Comparison of ENCODE assay signal across 10 cellular contexts in genomic region chr1:12438349-12438924, GRCh38.
A peak's percentile ranks its signal among the peaks of the same experiment; 100 is the strongest.
DNase-seq lines count a peak whose midpoint lies in the region; ATAC-seq and TF ChIP-seq lines count a peak whose summit lies in the region.
"Had no signal": no experiment of that assay in that cellular context is flagged by ENCODE, and none has a peak within 500 bp of the region (broad histone marks: within the 10 kb centered on the region; RNA-seq: fewer than 3 reads in every experiment).

No MANE protein-coding gene starts in this region.

- H3K9me3 ChIP-seq in mucosa of descending colon (no peaks in the 10 kb centered on the region), body of pancreas (no peaks in the 10 kb centered on the region), A673 (ENCODE audit: low read depth, low read length, poor library complexity, severe bottlenecking) (no peaks in the 10 kb centered on the region)

- H3K36me3 Mint-ChIP-seq in activated CD8-positive, alpha-beta memory T cell treated with anti-CD3 and anti-CD28 coated beads, Interleukin-2, amount 10 ng/mL, durations not matched to agents 7 days and 5 days: peaks cover 50% of the 10 kb centered on the region

- peaks cover 84% of the 10 kb centered on the region for H3K4me1 Mint-ChIP-seq in activated CD8-positive, alpha-beta memory T cell treated with anti-CD3 and anti-CD28 coated beads, Interleukin-2, amount 10 ng/mL, durations not matched to agents 7 days and 5 days

- H3K36me3 ChIP-seq in mucosa of descending colon (ENCODE audit: low read depth): no peaks in the 10 kb centered on the region
- H3K36me3 ChIP-seq in body of pancreas (replicated peaks in 1 of 2; ENCODE audit: insufficient read depth in 1 of 2, low read depth in 2 of 2): no peaks in the 10 kb centered on the region
- H3K36me3 ChIP-seq in A673 (ENCODE audit: insufficient read depth, low read length, poor library complexity, severe bottlenecking): no peaks in the 10 kb centered on the region

- H3K4me3 Mint-ChIP-seq in activated CD8-positive, alpha-beta memory T cell treated with anti-CD3 and anti-CD28 coated beads, Interleukin-2, amount 10 ng/mL, durations not matched to agents 7 days and 5 days: peak overlapping the region; percentile 6

- ATAC-seq in HG03175 (IDR thresholded peaks at IDR 0.05; ENCODE audit: unreplicated experiment): peak; percentile 47
- ATAC-seq in activated CD8-positive, alpha-beta memory T cell treated with anti-CD3 and anti-CD28 coated beads, Interleukin-2, amount 10 ng/mL, durations not matched to agents 7 days and 5 days: peak; percentile 54
- ATAC-seq in mucosa of descending colon: peak; percentile 31
- no peak for ATAC-seq in body of pancreas
- no peak for ATAC-seq in HG02588 (IDR thresholded peaks at IDR 0.05; ENCODE audit: unreplicated experiment)

- peaks cover 10% of the 10 kb centered on the region for H3K4me1 ChIP-seq in mucosa of descending colon (ENCODE audit: low read depth)
- H3K4me1 ChIP-seq in body of pancreas: peaks cover 18% of the 10 kb centered on the region
- peaks cover 28% of the 10 kb centered on the region for H3K4me1 ChIP-seq in A673 (ENCODE audit: insufficient read depth, low read length, poor library complexity, severe bottlenecking)

- H3K27me3 ChIP-seq in body of pancreas (no peaks in the 10 kb centered on the region), A673 (replicated peaks; ENCODE audit: insufficient read depth, low read depth, low read length, poor library complexity) (no peaks in the 10 kb centered on the region)

- CTCF ChIA-PET in activated CD8-positive, alpha-beta memory T cell treated with anti-CD3 and anti-CD28 coated beads, Interleukin-2, amount 10 ng/mL, durations not matched to agents 7 days and 5 days (lab: Charles Lee): interaction anchor here (0.8 to 6.3 kb wide), 5 partner anchors 8 to 289 kb away, joined by 3 to 38 read pairs (median 8); partner anchors contain the start of gene DHRS3
- CTCF ChIA-PET in A673 (lab: Charles Lee): no interaction called here

- H3K9me3 Mint-ChIP-seq in activated CD8-positive, alpha-beta memory T cell treated with anti-CD3 and anti-CD28 coated beads, Interleukin-2, amount 10 ng/mL, durations not matched to agents 7 days and 5 days (ENCODE audit: low read depth): peaks cover 6% of the 10 kb centered on the region

- intact Hi-C loops in mucosa of descending colon (cut with DNase I, micrococcal nuclease) (no loop called here), body of pancreas (cut with DNase I) (no loop called here), A673 (cut with micrococcal nuclease; ENCODE audit: unreplicated experiment) (no loop called here)

- peak overlapping the region; percentile 74 for H3K27ac Mint-ChIP-seq in activated CD8-positive, alpha-beta memory T cell treated with anti-CD3 and anti-CD28 coated beads, Interleukin-2, amount 10 ng/mL, durations not matched to agents 7 days and 5 days

- BruUV-seq in A673 (replicated peaks; lab: Mats Ljungman, UMichigan): no TSS peak

- H3K27ac ChIP-seq in body of pancreas: no peak overlapping the region
- H3K27ac ChIP-seq in A673 (ENCODE audit: low read depth, low read length, poor library complexity, severe bottlenecking): no peak overlapping the region

- POLR2A ChIA-PET in A673 (lab: Charles Lee; ENCODE audit: low non-redundant PET): no interaction called here

- WGBS in body of pancreas, 2 donors: 85 to 86% methylated on average over 7 of the region's 7 CpGs

- H3K4me3 ChIP-seq in GM12864 (ENCODE audit: low read depth, low read length) (no peak overlapping the region), mucosa of descending colon (no peak overlapping the region), body of pancreas (no peak overlapping the region), A673 (ENCODE audit: low read depth, low read length, poor library complexity, severe bottlenecking) (no peak overlapping the region)

- DNase-seq in GM12864 (ENCODE audit: low read depth): peak; percentile 46
- DNase-seq in activated CD8-positive, alpha-beta memory T cell treated with anti-CD3 and anti-CD28 coated beads, Interleukin-2, amount 10 ng/mL, durations not matched to agents 7 days and 5 days: peak; percentile 81
- no peak for DNase-seq in mucosa of descending colon
- no peak for DNase-seq in body of pancreas
- DNase-seq in A673 (ENCODE audit: low spot score): no peak
- DNase-seq in DMS114 treated with DMSO at 0.1 percent for 48 hours (lab: John Stamatoyannopoulos, UW; ENCODE audit: unreplicated experiment): no peak
- DNase-seq: GDM1, KG1 had no signal

- peaks cover 3% of the 10 kb centered on the region for H3K27me3 Mint-ChIP-seq in activated CD8-positive, alpha-beta memory T cell treated with anti-CD3 and anti-CD28 coated beads, Interleukin-2, amount 10 ng/mL, durations not matched to agents 7 days and 5 days

- TF ChIP-seq CTCF in GM12864 (IDR thresholded peaks at IDR 0.05; ENCODE audit: low read depth, low read length, missing control alignments): no peak
- no peak for TF ChIP-seq CTCF in mucosa of descending colon (IDR thresholded peaks at IDR 0.05)
- no peak for TF ChIP-seq CTCF in body of pancreas (IDR thresholded peaks at IDR 0.05)
- no peak for TF ChIP-seq CTCF in A673 (conservative IDR thresholded peaks at IDR 0.05; ENCODE audit: low read depth, low read length)

- no peak for TF ChIP-seq POLR2A in body of pancreas (IDR thresholded peaks at IDR 0.05)

Comparison
In these comparisons a context has a peak if more than half of its experiments do, and no peak if none do; other contexts are left out.
1. DNase-seq: peak in GM12864 (single experiment) and activated CD8-positive, alpha-beta memory T cell treated with anti-CD3 and anti-CD28 coated beads, Interleukin-2, amount 10 ng/mL, durations not matched to agents 7 days and 5 days (single experiment); none in mucosa of descending colon (0 of 3), body of pancreas (0 of 4), A673 (single experiment) and DMS114 treated with DMSO at 0.1 percent for 48 hours (single experiment).
2. ATAC-seq: peak in HG03175 (single experiment), activated CD8-positive, alpha-beta memory T cell treated with anti-CD3 and anti-CD28 coated beads, Interleukin-2, amount 10 ng/mL, durations not matched to agents 7 days and 5 days (single experiment) and mucosa of descending colon (single experiment); none in body of pancreas (single experiment) and HG02588 (single experiment).